Comparison of ENCODE assay signal across 18 cellular contexts in genomic region chr19:40412866-40413265, GRCh38. TPM values are rescaled to one million over a fixed set of nuclear protein-coding genes. Genes with fewer than 3 reads are reported as not detected.
DNase-seq lines count a peak whose midpoint lies in the region; ATAC-seq lines count a peak whose summit lies in the region.
"Had no signal": no experiment of that assay in that cellular context is flagged by ENCODE, and none has a peak within 500 bp of the region (broad histone marks: within the 10 kb centered on the region; RNA-seq: fewer than 3 reads in every experiment).

No MANE protein-coding gene starts in this region.

- H3K9ac ChIP-seq in NT2/D1 (ENCODE audit: insufficient read length, low read depth) (peak overlapping the region; percentile 64), iPS-20b (ENCODE audit: low read depth, low read length) (no peak overlapping the region), skeletal muscle tissue (ENCODE audit: low read depth in 1 of 3, low read length in 3 of 3) (peak overlapping the region in 2 of 3 donors; percentile 12 to 85)

- H3K36me3 Mint-ChIP-seq in activated naive CD4-positive, alpha-beta T cell treated with anti-CD3 and anti-CD28 coated beads, Interleukin-2, amount 50 U/mL, for 72 hours: no peaks in the 10 kb centered on the region

- no peak for ATAC-seq in activated naive CD4-positive, alpha-beta T cell treated with anti-CD3 and anti-CD28 coated beads, Interleukin-2, amount 50 U/mL, for 72 hours
- ATAC-seq: heart left ventricle had no signal

- DNase-seq in NT2/D1 (ENCODE audit: low read depth, low spot score) (no peak), NCI-H1048 (lab: John Stamatoyannopoulos, UW) (no peak)
- DNase-seq in activated naive CD4-positive, alpha-beta T cell treated with anti-CD3 and anti-CD28 coated beads, Interleukin-2, amount 50 U/mL, for 72 hours (ENCODE audit: low spot score in 2 of 2): no peak
- DNase-seq: activated CD4-positive, alpha-beta T cell treated with anti-CD3 and anti-CD28 coated beads, Interleukin-2, amount 10 ng/mL, durations not matched to agents 7 days and 5 days; activated CD8-positive, alpha-beta memory T cell treated with anti-CD3 and anti-CD28 coated beads, Interleukin-2, amount 50 U/mL, for 4 hours; activated effector memory CD4-positive, alpha-beta T cell treated with anti-CD3 and anti-CD28 coated beads, Interleukin-2, amount 50 U/mL, for 16 hours; amygdala; Calu3; GOT3; midbrain; NCI-H2029 treated with DMSO at 0.1 percent for 48 hours; NCI-H446 treated with DMSO at 0.1 percent for 48 hours; SW 1271 had no signal

- H3K9me3 ChIP-seq in NT2/D1 (ENCODE audit: insufficient read depth, low read length) (no peaks in the 10 kb centered on the region), iPS-20b (ENCODE audit: insufficient read depth, low read depth, low read length) (no peaks in the 10 kb centered on the region), skeletal muscle tissue (ENCODE audit: control insufficient read depth in 3 of 3, low read length in 3 of 3) (no peaks in the 10 kb centered on the region)
- H3K9me3 ChIP-seq: heart left ventricle had no signal

- no peaks in the 10 kb centered on the region for H3K36me3 ChIP-seq in NT2/D1 (ENCODE audit: insufficient read depth, insufficient read length, low read length)
- no peaks in the 10 kb centered on the region for H3K36me3 ChIP-seq in iPS-20b (ENCODE audit: insufficient read depth, low read depth, low read length)
- H3K36me3 ChIP-seq in skeletal muscle tissue (ENCODE audit: control insufficient read depth in 3 of 3, insufficient read depth in 3 of 3, low read length in 3 of 3): no peaks in the 10 kb centered on the region
- H3K36me3 ChIP-seq: heart left ventricle had no signal

- no peaks in the 10 kb centered on the region for H3K9me3 Mint-ChIP-seq in activated naive CD4-positive, alpha-beta T cell treated with anti-CD3 and anti-CD28 coated beads, Interleukin-2, amount 50 U/mL, for 72 hours
- H3K9me3 Mint-ChIP-seq: activated CD4-positive, alpha-beta T cell treated with anti-CD3 and anti-CD28 coated beads, Interleukin-2, amount 10 ng/mL, durations not matched to agents 7 days and 5 days; central memory CD8-positive, alpha-beta T cell had no signal

- H3K4me1 ChIP-seq in NT2/D1 (ENCODE audit: insufficient read depth, insufficient read length) (peaks cover 17% of the 10 kb centered on the region), iPS-20b (ENCODE audit: insufficient read depth, low read length) (peaks cover 4% of the 10 kb centered on the region), skeletal muscle tissue (ENCODE audit: control insufficient read depth in 3 of 3, insufficient read depth in 3 of 3, low read length in 3 of 3) (peaks cover 42 to 65% (median 44%) of the 10 kb centered on the region in 3 donors)

- H3K27ac ChIP-seq in iPS-20b (ENCODE audit: low read length): no peak overlapping the region
- H3K27ac ChIP-seq in skeletal muscle tissue (ENCODE audit: low read depth, low read length): peak overlapping the region; percentile 95

- peak overlapping the region; percentile 18 for H3K4me3 ChIP-seq in NT2/D1 (ENCODE audit: insufficient read length, low read depth)
- peak overlapping the region; percentile 48; the same call in 1 of the 2 replicates for H3K4me3 ChIP-seq in iPS-20b (ENCODE audit: low read length)
- no peak overlapping the region for H3K4me3 ChIP-seq in skeletal muscle tissue (ENCODE audit: low read length in 3 of 3)

- H3K27ac Mint-ChIP-seq in activated naive CD4-positive, alpha-beta T cell treated with anti-CD3 and anti-CD28 coated beads, Interleukin-2, amount 50 U/mL, for 72 hours: no peak overlapping the region
- H3K27ac Mint-ChIP-seq: activated CD4-positive, alpha-beta T cell treated with anti-CD3 and anti-CD28 coated beads, Interleukin-2, amount 10 ng/mL, durations not matched to agents 7 days and 5 days; B cell had no signal

- no peaks in the 10 kb centered on the region for H3K27me3 ChIP-seq in NT2/D1 (ENCODE audit: insufficient read depth, insufficient read length)
- H3K27me3 ChIP-seq in iPS-20b (ENCODE audit: insufficient read depth, low read length): no peaks in the 10 kb centered on the region
- H3K27me3 ChIP-seq in skeletal muscle tissue (ENCODE audit: control insufficient read depth in 3 of 3, insufficient read depth in 3 of 3, low read length in 3 of 3): no peaks in the 10 kb centered on the region
- H3K27me3 ChIP-seq: heart left ventricle had no signal

RNA-seq across cellular contexts. Expression of gene PRX, which starts 0.3 kb away (rescaled TPM):
- 8.4 TPM for total RNA-seq in skeletal muscle tissue
- 1 to 10 TPM in 1 of 2 donors, under 1 TPM in 1; 0.77 to 1.6 TPM for total RNA-seq in activated naive CD4-positive, alpha-beta T cell treated with anti-CD3 and anti-CD28 coated beads, Interleukin-2, amount 50 U/mL, for 72 hours

RNA-seq across cellular contexts. Expression of gene SERTAD1, which starts 12.9 kb away (rescaled TPM):
- total RNA-seq in skeletal muscle tissue: 19.8 TPM
- total RNA-seq in activated naive CD4-positive, alpha-beta T cell treated with anti-CD3 and anti-CD28 coated beads, Interleukin-2, amount 50 U/mL, for 72 hours: 10 to 100 TPM; 13.8 to 17.9 TPM

RNA-seq across cellular contexts. Expression of gene HIPK4, which starts 22.9 kb away (rescaled TPM):
- total RNA-seq in skeletal muscle tissue: not detected
- total RNA-seq in activated naive CD4-positive, alpha-beta T cell treated with anti-CD3 and anti-CD28 coated beads, Interleukin-2, amount 50 U/mL, for 72 hours: not detected
- total RNA-seq: activated CD4-positive, alpha-beta T cell treated with anti-CD3 and anti-CD28 coated beads, Interleukin-2, amount 10 ng/mL, durations not matched to agents 7 days and 5 days had no signal

RNA-seq across cellular contexts. Expression of gene SERTAD3, which starts 31.3 kb away (rescaled TPM):
- total RNA-seq in skeletal muscle tissue: 52.2 TPM
- 10 to 100 TPM; 14.3 to 23.4 TPM for total RNA-seq in activated naive CD4-positive, alpha-beta T cell treated with anti-CD3 and anti-CD28 coated beads, Interleukin-2, amount 50 U/mL, for 72 hours

RNA-seq across cellular contexts. Expression of gene BLVRB, which starts 52.7 kb away (rescaled TPM):
- 141 TPM for total RNA-seq in skeletal muscle tissue
- total RNA-seq in activated naive CD4-positive, alpha-beta T cell treated with anti-CD3 and anti-CD28 coated beads, Interleukin-2, amount 50 U/mL, for 72 hours: 10 to 100 TPM; 39.7 to 52.2 TPM

Comparison
In these comparisons a context has a peak if more than half of its experiments do, and no peak if none do; other contexts are left out.
1. H3K4me3 ChIP-seq: peak in NT2/D1 (single experiment) and iPS-20b (single experiment); none in skeletal muscle tissue (0 of 3).